Comparison of ENCODE assay signal across 9 cellular contexts in the genomic region with DNA sequence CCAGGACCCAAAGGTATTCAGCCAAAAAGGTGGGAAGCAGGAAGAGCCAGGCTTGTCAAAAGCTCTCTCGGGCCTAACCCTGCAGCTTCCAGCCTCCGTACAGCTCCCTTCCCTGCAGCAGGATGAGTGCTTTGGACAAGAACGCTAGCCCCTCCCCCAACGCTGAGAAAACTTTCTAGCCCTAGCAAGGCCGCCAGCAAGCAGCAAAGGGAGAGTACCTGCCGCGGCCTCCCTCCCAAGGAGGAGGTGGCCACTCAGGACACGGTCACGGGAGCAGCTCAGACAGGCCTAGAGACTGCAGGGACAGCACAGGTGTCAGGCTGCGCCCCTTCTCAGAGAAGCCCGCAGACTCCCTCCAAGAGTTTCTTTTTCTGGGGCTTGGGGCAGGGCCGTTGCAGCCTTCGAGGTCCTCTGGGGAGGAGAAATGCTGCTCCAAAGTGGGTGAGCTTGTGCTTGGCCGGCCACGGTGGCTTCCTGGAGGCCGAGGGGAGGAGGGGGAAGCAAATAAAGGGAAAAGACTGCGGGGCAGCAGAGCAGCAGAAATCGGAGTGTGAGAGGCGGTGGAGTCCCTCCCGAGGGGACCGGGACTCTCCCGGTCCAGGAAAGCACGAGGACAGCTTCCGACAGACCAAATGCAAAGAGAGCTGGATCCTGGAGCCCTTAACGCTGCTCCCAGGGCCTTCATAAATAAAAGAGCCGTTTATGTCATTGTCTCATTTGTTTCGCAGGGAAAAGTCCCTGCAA. TPM values are rescaled to one million over a fixed set of nuclear protein-coding genes. Genes with fewer than 3 reads are reported as not detected.
DNase-seq lines count a peak whose midpoint lies in the region; ATAC-seq and TF ChIP-seq lines count a peak whose summit lies in the region.
"Had no signal": no experiment of that assay in that cellular context is flagged by ENCODE, and none has a peak within 500 bp of the region (broad histone marks: within the 10 kb centered on the region; RNA-seq: fewer than 3 reads in every experiment).

No MANE protein-coding gene starts in this region.

- peaks cover 0 to 4% (median 2%) of the 10 kb centered on the region in 4 donors for H3K4me1 ChIP-seq in Peyer's patch
- H3K4me1 ChIP-seq in lower lobe of right lung = peaks cover 13% of the 10 kb centered on the region

- intact Hi-C loops in lower lobe of right lung (cut with DNase I) = no loop called here

- DNase-seq in Peyer's patch (no peak), lower lobe of right lung (no peak), HuH-7.5 (ENCODE audit: low spot score) (no peak)
- no peak for DNase-seq in stimulated activated CD8-positive, alpha-beta memory T cell treated with anti-CD3 and anti-CD28 coated beads, Interleukin-4, amount 100 ng/mL, for 48 hours
- no peak for DNase-seq in activated CD4-positive, CD25-positive, alpha-beta regulatory T cell treated with anti-CD3 and anti-CD28 coated beads, Interleukin-2, amount 50 U/mL, for 72 hours
- DNase-seq: amniotic stem cell had no signal

- H3K27ac ChIP-seq in Peyer's patch (peak overlapping the region; percentile 10 to 82 (median 34)), cingulate gyrus (ENCODE audit: low read depth, low read length) (peak overlapping the region; percentile 91), lower lobe of right lung (peak overlapping the region; percentile 18), temporal lobe (ENCODE audit: low read depth, low read length) (peak overlapping the region; percentile 82)

- TF ChIP-seq CTCF in Peyer's patch (IDR thresholded peaks at IDR 0.05) = no peak
- TF ChIP-seq CTCF in lower lobe of right lung (IDR thresholded peaks at IDR 0.05) = no peak

- no peak for ATAC-seq in lower lobe of right lung
- ATAC-seq: activated CD4-positive, CD25-positive, alpha-beta regulatory T cell treated with anti-CD3 and anti-CD28 coated beads, Interleukin-2, amount 50 U/mL, for 24 hours had no signal

- H3K36me3 ChIP-seq in Peyer's patch (peaks cover 0 to 64% (median 0%) of the 10 kb centered on the region in 3 donors), lower lobe of right lung (peaks cover 78% of the 10 kb centered on the region)

- TF ChIP-seq POLR2A in Peyer's patch (IDR thresholded peaks at IDR 0.05) = no peak

- H3K9me3 ChIP-seq in Peyer's patch = no peaks in the 10 kb centered on the region
- H3K9me3 ChIP-seq in lower lobe of right lung = no peaks in the 10 kb centered on the region

- H3K4me3 ChIP-seq in Peyer's patch = peak overlapping the region in 1 of 4 donors; percentile 17
- H3K4me3 ChIP-seq in lower lobe of right lung = no peak overlapping the region

- no peaks in the 10 kb centered on the region for H3K27me3 ChIP-seq in Peyer's patch
- no peaks in the 10 kb centered on the region for H3K27me3 ChIP-seq in lower lobe of right lung (ENCODE audit: low read depth)

RNA-seq across cellular contexts. Expression of gene PNMA1, which starts 4.0 kb away (rescaled TPM):
- total RNA-seq in Peyer's patch (10 to 100 TPM in 1 of 4 donors, 1 to 10 TPM in 3; 4.4 to 11.6 (median 7.0) TPM), lower lobe of right lung (24.4 TPM), temporal lobe (113 TPM)

Comparison
In these comparisons a context has a peak if more than half of its experiments do, and no peak if none do; other contexts are left out.
1. H3K27ac ChIP-seq: peak in every context shown above with its lines; median percentile 91 in cingulate gyrus; 82 in temporal lobe; 34 in Peyer's patch; 18 in lower lobe of right lung.